ENCODE assay signal across 18 cellular contexts in genomic region chr6:34053721-34054120, GRCh38.
A peak's percentile ranks its signal among the peaks of the same experiment; 100 is the strongest.
DNase-seq lines count a peak whose midpoint lies in the region; ATAC-seq, FAIRE-seq and TF ChIP-seq lines count a peak whose summit lies in the region.
"Had no signal": no experiment of that assay in that cellular context is flagged by ENCODE, and none has a peak within 500 bp of the region (broad histone marks: within the 10 kb centered on the region; RNA-seq: fewer than 3 reads in every experiment).

No MANE protein-coding gene starts in this region.

- WGBS in transverse colon (ENCODE audit: low coverage in 1 of 2), 2 donors = 51 to 60% methylated on average over 1 to 8 of the region's 8 CpGs

- peak; percentile 64 to 70 for DNase-seq in NCI-H2081 (lab: John Stamatoyannopoulos, UW)
- no peak for DNase-seq in NCI-H2081 treated with DMSO at 0.1 percent for 48 hours (lab: John Stamatoyannopoulos, UW)
- peak; percentile 14 for DNase-seq in NCI-H2196 treated with DMSO at 0.1 percent for 48 hours (lab: John Stamatoyannopoulos, UW; ENCODE audit: unreplicated experiment)
- DNase-seq in caudate nucleus (lab: John Stamatoyannopoulos, UW) = peak in 14 of 61 donors; percentile 10 to 64 (median 22)
- peak; percentile 43 for DNase-seq in transverse colon
- DNase-seq in LoVo (ENCODE audit: low spot score) = no peak
- no peak for DNase-seq in HTR-8/SVneo (ENCODE audit: insufficient read length, low spot score)
- DNase-seq: 8988T; activated CD4-positive, alpha-beta T cell treated with anti-CD3 and anti-CD28 coated beads, Interleukin-2, amount 50 U/mL, for 1 hour; activated T-cell treated with anti-CD3 and anti-CD28 coated beads, Interleukin-2, amount 50 U/mL, for 24 hours; dorsolateral prefrontal cortex; left ventricle myocardium inferior; SHP77 treated with DMSO at 0.1 percent for 48 hours; tibial artery had no signal

- FAIRE-seq in HTR-8/SVneo (lab: Jason Lieb, UNC) = no peak

- no peak for TF ChIP-seq POLR2A in transverse colon (IDR thresholded peaks at IDR 0.05)

- no peak for TF ChIP-seq CTCF in transverse colon (IDR thresholded peaks at IDR 0.05)

- H3K27me3 ChIP-seq in transverse colon = no peaks in the 10 kb centered on the region

- ATAC-seq in HG02981 (IDR thresholded peaks at IDR 0.05; ENCODE audit: unreplicated experiment) = no peak
- ATAC-seq: stimulated activated effector memory CD8-positive, alpha-beta T cell treated with anti-CD3 and anti-CD28 coated beads, Interleukin-12 subunit alpha, Interleukin-12 subunit beta, amount 100 ng/mL, for 72 hours had no signal

- H3K27ac ChIP-seq in caudate nucleus (ENCODE audit: low read depth, low read length) (peak overlapping the region; percentile 70), transverse colon (no peak overlapping the region)
- H3K27ac ChIP-seq: C4-2B, left ventricle myocardium inferior, tibial artery had no signal

- no peak for TF ChIP-seq EP300 in transverse colon (IDR thresholded peaks at IDR 0.05; ENCODE audit: low read depth)

- H3K36me3 ChIP-seq in transverse colon = no peaks in the 10 kb centered on the region
- H3K36me3 ChIP-seq: left ventricle myocardium inferior, tibial artery had no signal

- in situ Hi-C loops in transverse colon (cut with MboI; ENCODE audit: low pct_ligation_motif_present in 1 of 4, low pct_unique_long_range_greater_than_20kb in 1 of 4, low sequenced_read_pairs in 3 of 4) = loop anchor here in 1 of 4 donors (10.0 kb wide), 1 partner anchor 101 kb away; no protein-coding TSS in a partner anchor

- H3K9me3 ChIP-seq in transverse colon = no peaks in the 10 kb centered on the region
- H3K9me3 ChIP-seq: left ventricle myocardium inferior, tibial artery had no signal

- intact Hi-C loops in transverse colon (cut with DNase I; ENCODE audit: low total_unique reads) = no loop called here

- no peak overlapping the region for H3K4me3 ChIP-seq in transverse colon
- H3K4me3 ChIP-seq: dorsolateral prefrontal cortex, left ventricle myocardium inferior, smooth muscle cell, tibial artery had no signal

- peaks cover 0 to 7% (median 2%) of the 10 kb centered on the region in 4 donors for H3K4me1 ChIP-seq in transverse colon

Comparison
In these comparisons a context has a peak if more than half of its experiments do, and no peak if none do; other contexts are left out.
1. DNase-seq: peak in NCI-H2081 (2 of 2), NCI-H2196 treated with DMSO at 0.1 percent for 48 hours (single experiment) and transverse colon (single experiment); none in NCI-H2081 treated with DMSO at 0.1 percent for 48 hours (single experiment), LoVo (single experiment) and HTR-8/SVneo (single experiment).